8 cellular contexts compared by ENCODE assay signal in genomic region chr7:156473476-156474240, GRCh38.
A peak's percentile ranks its signal among the peaks of the same experiment; 100 is the strongest.
DNase-seq lines count a peak whose midpoint lies in the region; ATAC-seq, FAIRE-seq and TF ChIP-seq lines count a peak whose summit lies in the region.

No MANE protein-coding gene starts in this region.

- no peak overlapping the region for H3K27ac ChIP-seq in keratinocyte (ENCODE audit: control insufficient read depth, insufficient read depth, low read length)

- no peak for ATAC-seq in GM19023 (IDR thresholded peaks at IDR 0.05; ENCODE audit: unreplicated experiment)
- no peak for ATAC-seq in GM21390 (IDR thresholded peaks at IDR 0.05; ENCODE audit: unreplicated experiment)

- H3K4me1 ChIP-seq in keratinocyte (ENCODE audit: control insufficient read depth, extremely low read depth, insufficient read depth, low read length): no peaks in the 10 kb centered on the region

- H3K36me3 ChIP-seq in keratinocyte (ENCODE audit: control insufficient read depth in 2 of 2, extremely low read depth in 1 of 2, insufficient read depth in 2 of 2, low read length in 2 of 2): no peaks in the 10 kb centered on the region

- H4K20me1 ChIP-seq in keratinocyte (ENCODE audit: control insufficient read depth, extremely low read depth, insufficient read depth, low read length): no peaks in the 10 kb centered on the region

- H3K79me2 ChIP-seq in keratinocyte (ENCODE audit: control insufficient read depth, insufficient read depth, low read length): no peaks in the 10 kb centered on the region

- DNase-seq in A172 (ENCODE audit: low spot score) (peak; percentile 8), G401 (ENCODE audit: low spot score) (peak; percentile 45), NCI-H1417 (lab: John Stamatoyannopoulos, UW) (peak; percentile 48 to 80 (median 56)), astrocyte of the cerebellum (ENCODE audit: low read depth) (peak; percentile 11), keratinocyte (ENCODE audit: low read depth, low spot score) (no peak)
- DNase-seq in stimulated activated CD8-positive, alpha-beta memory T cell treated with anti-CD3 and anti-CD28 coated beads, Interleukin-7, amount 100 ng/mL, for 24 hours (ENCODE audit: low read depth): peak; percentile 5

- in situ Hi-C loops in G401 (cut with HindIII; ENCODE audit: low sequenced_read_pairs): no loop called here
- in situ Hi-C loops in astrocyte of the cerebellum (cut with HindIII; ENCODE audit: low sequenced_read_pairs): no loop called here

- no peaks in the 10 kb centered on the region for H3K9me3 ChIP-seq in keratinocyte (ENCODE audit: control insufficient read depth, low read depth, low read length)

- no peaks in the 10 kb centered on the region for H3K27me3 ChIP-seq in keratinocyte (ENCODE audit: control insufficient read depth, extremely low read depth, insufficient read depth, low read length)

- TF ChIP-seq CTCF in astrocyte of the cerebellum (IDR thresholded peaks at IDR 0.05; ENCODE audit: low read depth, low read length, missing control alignments): peak; percentile 80
- TF ChIP-seq CTCF in keratinocyte (optimal IDR thresholded peaks at IDR 0.05 in 1 of 3, IDR thresholded peaks at IDR 0.05 in 1 of 3, conservative IDR thresholded peaks at IDR 0.05 in 1 of 3; ENCODE audit: extremely low read depth in 1 of 3, insufficient read depth in 2 of 3, low read length in 3 of 3): peak; percentile 45 to 68 (median 63)

- H3K9me1 ChIP-seq in keratinocyte (ENCODE audit: control insufficient read depth, extremely low read depth, insufficient read depth, low read length): no peaks in the 10 kb centered on the region

- no peak for FAIRE-seq in keratinocyte (lab: Jason Lieb, UNC)

- H3K4me2 ChIP-seq in keratinocyte (ENCODE audit: control insufficient read depth, extremely low read depth, insufficient read depth, low read depth, low read length): no peak overlapping the region

- H3K4me3 ChIP-seq in astrocyte of the cerebellum (ENCODE audit: low read depth, low read length): no peak overlapping the region
- no peak overlapping the region for H3K4me3 ChIP-seq in keratinocyte (ENCODE audit: control insufficient read depth in 2 of 3, extremely low read depth in 1 of 3, insufficient read depth in 2 of 3, low read depth in 1 of 3, low read length in 3 of 3)

- H3K9ac ChIP-seq in keratinocyte (ENCODE audit: control insufficient read depth, extremely low read depth, insufficient read depth, low read length): no peak overlapping the region

- H2AFZ ChIP-seq in keratinocyte (ENCODE audit: control insufficient read depth, low read length): no peak overlapping the region

- dilution Hi-C loops in keratinocyte (cut with MboI; ENCODE audit: extremely low pct_ligation_motif_present, low sequenced_read_pairs): no loop called here
